In the genomic region with DNA sequence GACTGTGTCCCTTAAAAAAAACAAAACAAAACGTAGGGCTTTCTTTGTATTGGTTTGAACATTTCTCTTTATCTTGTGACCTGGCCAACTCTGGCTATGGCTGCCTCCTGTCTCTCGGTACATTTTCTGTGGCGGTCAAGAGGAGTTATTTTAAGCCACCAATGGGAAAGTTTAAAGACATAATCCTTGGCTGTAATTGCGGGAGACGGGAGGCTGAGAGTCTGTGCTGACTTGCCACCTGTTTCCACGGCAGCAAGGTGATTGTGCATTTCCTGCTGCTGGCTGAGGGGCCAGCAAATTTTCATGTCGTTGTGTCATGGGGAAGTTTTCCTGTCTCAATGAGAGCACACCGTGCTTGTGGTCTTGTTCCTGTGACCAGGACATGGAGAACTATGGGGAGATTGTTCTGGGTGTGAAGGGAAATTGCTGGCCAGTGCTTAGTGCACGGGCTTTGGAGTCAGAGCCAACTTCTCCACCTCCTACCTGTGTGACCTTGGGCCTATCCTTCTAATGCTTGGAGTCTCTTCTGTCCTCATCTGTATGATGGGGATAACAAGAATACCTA, we compare ENCODE assay signal across 8 cellular contexts. TPM values are rescaled to one million over a fixed set of nuclear protein-coding genes. Genes with fewer than 3 reads are reported as not detected.
DNase-seq lines count a peak whose midpoint lies in the region; ATAC-seq and TF ChIP-seq lines count a peak whose summit lies in the region.

No MANE protein-coding gene starts in this region.

- intact Hi-C loops in posterior vena cava (cut with DNase I): no loop called here

- H3K9me3 Mint-ChIP-seq in naive thymus-derived CD8-positive, alpha-beta T cell: no peaks in the 10 kb centered on the region

- peak; percentile 82 to 90 (median 88) for DNase-seq in NCI-H1417 (lab: John Stamatoyannopoulos, UW)
- DNase-seq in NCI-H1417 treated with DMSO at 0.1 percent for 48 hours (lab: John Stamatoyannopoulos, UW): no peak
- DNase-seq in NCI-H510A treated with DMSO at 0.1 percent for 48 hours (lab: John Stamatoyannopoulos, UW): peak; percentile 68
- peak; percentile 76 for DNase-seq in cerebellar cortex (ENCODE audit: low spot score)
- DNase-seq in naive thymus-derived CD8-positive, alpha-beta T cell: peak in 1 of 10 donors; percentile 22
- DNase-seq in foreskin fibroblast: no peak
- no peak for DNase-seq in posterior vena cava (ENCODE audit: low spot score)

- H3K4me1 Mint-ChIP-seq in naive thymus-derived CD8-positive, alpha-beta T cell: peaks cover 9 to 79% (median 32%) of the 10 kb centered on the region in 4 donors

- peak overlapping the region; percentile 44 to 94 (median 71) for H3K27ac Mint-ChIP-seq in naive thymus-derived CD8-positive, alpha-beta T cell

- peak; percentile 53 to 73 for ATAC-seq in naive thymus-derived CD8-positive, alpha-beta T cell
- no peak for ATAC-seq in GM18519 (IDR thresholded peaks at IDR 0.05; ENCODE audit: low FRiP score, unreplicated experiment)

- no peaks in the 10 kb centered on the region for H3K36me3 Mint-ChIP-seq in naive thymus-derived CD8-positive, alpha-beta T cell

- POLR2A ChIA-PET in naive thymus-derived CD8-positive, alpha-beta T cell (lab: Charles Lee): no interaction called here

- no peak overlapping the region for H3K4me3 ChIP-seq in foreskin fibroblast (ENCODE audit: low read depth in 1 of 2, low read length in 2 of 2)

- H3K4me3 Mint-ChIP-seq in naive thymus-derived CD8-positive, alpha-beta T cell: peak overlapping the region; percentile 65 to 82 (median 76)

- H3K27me3 Mint-ChIP-seq in naive thymus-derived CD8-positive, alpha-beta T cell: no peaks in the 10 kb centered on the region

- TF ChIP-seq CTCF in foreskin fibroblast (IDR thresholded peaks at IDR 0.05; ENCODE audit: low read depth, low read length): no peak

RNA-seq across cellular contexts. Expression of a gene that starts 11.0 kb away (rescaled TPM):
- total RNA-seq in naive thymus-derived CD8-positive, alpha-beta T cell: 10 to 100 TPM; 21.7 to 23.7 TPM
- polyA plus RNA-seq in naive thymus-derived CD8-positive, alpha-beta T cell: 10 to 100 TPM in 1 of 3 donors, 1 to 10 TPM in 2; 4.3 to 10.2 (median 5.3) TPM
- 10 to 100 TPM; 17.4 to 19.7 TPM for total RNA-seq in posterior vena cava

Comparison
In these comparisons a context has a peak if more than half of its experiments do, and no peak if none do; other contexts are left out.
1. DNase-seq: peak in NCI-H1417 (3 of 3), NCI-H510A treated with DMSO at 0.1 percent for 48 hours (single experiment) and cerebellar cortex (single experiment); none in NCI-H1417 treated with DMSO at 0.1 percent for 48 hours (single experiment), foreskin fibroblast (0 of 2) and posterior vena cava (single experiment).